24 cellular contexts compared by ENCODE assay signal in the genomic region with DNA sequence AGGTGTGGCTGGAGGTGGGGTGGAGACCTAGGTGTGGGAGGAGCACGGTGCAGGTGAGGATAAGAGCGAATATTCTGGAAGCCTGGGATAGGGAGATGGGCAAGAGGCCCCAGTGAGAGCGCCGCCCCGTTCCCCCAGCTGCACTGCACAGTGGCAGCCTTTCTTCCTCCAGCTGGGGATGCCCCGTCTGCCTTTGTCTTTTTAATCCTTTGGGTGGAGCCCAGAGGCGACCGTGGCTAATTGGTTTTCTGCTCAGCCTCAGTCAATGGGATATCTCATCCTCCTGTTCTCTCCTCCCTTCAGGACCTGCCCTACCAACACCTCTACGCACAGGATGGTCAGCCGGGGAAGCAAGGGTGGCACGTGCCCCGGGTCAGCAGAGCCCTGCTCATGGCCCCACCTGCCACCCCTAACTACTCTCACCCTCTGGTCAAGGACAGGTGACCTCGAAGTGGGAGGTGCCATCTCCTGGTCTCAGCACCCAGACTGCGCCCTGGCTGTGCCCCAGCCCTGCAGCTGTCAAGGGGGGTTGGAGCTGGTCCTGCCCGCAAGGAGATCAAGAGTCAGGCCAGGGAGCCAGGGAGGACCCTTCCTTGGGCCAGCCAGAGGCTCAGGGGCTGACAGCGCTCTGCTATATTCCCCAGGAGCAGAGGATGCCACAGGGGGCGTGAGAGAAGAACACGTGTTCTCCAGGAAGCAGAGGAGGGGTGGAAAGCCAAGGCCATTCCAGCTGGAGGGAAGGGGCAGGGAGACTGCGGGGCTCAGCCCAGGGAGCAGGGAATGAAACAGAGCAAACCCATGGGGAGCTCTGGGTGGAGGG.
DNase-seq lines count a peak whose midpoint lies in the region; ATAC-seq, FAIRE-seq and TF ChIP-seq lines count a peak whose summit lies in the region.
"Had no signal": no experiment of that assay in that cellular context is flagged by ENCODE, and none has a peak within 500 bp of the region (broad histone marks: within the 10 kb centered on the region; RNA-seq: fewer than 3 reads in every experiment).

No MANE protein-coding gene starts in this region.

- peak overlapping the region; percentile 88 for H2BK15ac ChIP-seq in H1 (ENCODE audit: low read length)

- peak overlapping the region; percentile 5; the same call in 1 of the 2 replicates for H2AK5ac ChIP-seq in H1 (ENCODE audit: low read depth, low read length)

- ATAC-seq in left cardiac atrium (no peak), GM21447 (IDR thresholded peaks at IDR 0.05; ENCODE audit: unreplicated experiment) (no peak)
- no peak for ATAC-seq in activated T-cell treated with anti-CD3 and anti-CD28 coated beads, Interleukin-2, amount 50 U/mL, for 4 hours
- ATAC-seq: lower lobe of right lung; mucosa of descending colon; natural killer cell treated with Interleukin-12 subunit alpha and Interleukin-12 subunit beta and Interleukin-15 and Interleukin-18, amount 100 ng/mL, for 72 hours; pancreas; upper lobe of right lung had no signal

- no peaks in the 10 kb centered on the region; a peak in 2 of 7 replicates for H3K27me3 ChIP-seq in H1 (replicated peaks in 1 of 4; ENCODE audit: control insufficient read depth in 3 of 4, extremely low read depth in 1 of 4, insufficient read depth in 3 of 4, low read length in 3 of 4)
- H3K27me3 ChIP-seq: pancreas, right atrium auricular region had no signal

- TF ChIP-seq CTCF in H1 (IDR thresholded peaks at IDR 0.05; ENCODE audit: control extremely low read depth in 1 of 3, insufficient read depth in 1 of 3, low read depth in 1 of 3, low read length in 3 of 3): peak in 2 of 3 experiments; percentile 0 to 3; a peak in 1 of 4 replicates

- CTCF ChIA-PET in H1 (lab: Charles Lee; ENCODE audit: partially characterized antibody): interaction anchor here (0.6 to 9.1 kb wide), 9 partner anchors 11 to 258 kb away, joined by 3 to 37 read pairs (median 3); no protein-coding TSS in a partner anchor

- no peaks in the 10 kb centered on the region for H3K36me3 Mint-ChIP-seq in activated T-cell treated with anti-CD3 and anti-CD28 coated beads, Interleukin-2, amount 50 U/mL, for 4 hours (ENCODE audit: insufficient read depth)
- H3K36me3 Mint-ChIP-seq: natural killer cell treated with Interleukin-12 subunit alpha and Interleukin-12 subunit beta and Interleukin-15 and Interleukin-18, amount 100 ng/mL, for 72 hours had no signal

- H3K4me3 Mint-ChIP-seq in activated T-cell treated with anti-CD3 and anti-CD28 coated beads, Interleukin-2, amount 50 U/mL, for 4 hours: no peak overlapping the region
- H3K4me3 Mint-ChIP-seq: activated CD4-positive, alpha-beta T cell treated with anti-CD3 and anti-CD28 coated beads, Interleukin-2, amount 10 ng/mL, durations not matched to agents 7 days and 5 days; natural killer cell treated with Interleukin-12 subunit alpha and Interleukin-12 subunit beta and Interleukin-15 and Interleukin-18, amount 100 ng/mL, for 72 hours had no signal

- FAIRE-seq in H1 (lab: Jason Lieb, UNC): no peak
- FAIRE-seq: pancreas had no signal

- H3K9me3 Mint-ChIP-seq in activated T-cell treated with anti-CD3 and anti-CD28 coated beads, Interleukin-2, amount 50 U/mL, for 4 hours: no peaks in the 10 kb centered on the region
- H3K9me3 Mint-ChIP-seq: activated CD4-positive, alpha-beta T cell treated with anti-CD3 and anti-CD28 coated beads, Interleukin-2, amount 10 ng/mL, durations not matched to agents 7 days and 5 days; natural killer cell treated with Interleukin-12 subunit alpha and Interleukin-12 subunit beta and Interleukin-15 and Interleukin-18, amount 100 ng/mL, for 72 hours had no signal

- intact Hi-C loops in left cardiac atrium (cut with DNase I): no loop called here
- intact Hi-C loops in cardiac septum (cut with DNase I): no loop called here

- no peak overlapping the region for H3K23ac ChIP-seq in H1 (ENCODE audit: insufficient read length)

- peak overlapping the region; percentile 96 for H3K18ac ChIP-seq in H1 (ENCODE audit: extremely low read depth, low read length)

- H3K9ac ChIP-seq in H1 (replicated peaks in 1 of 4; ENCODE audit: extremely low read depth in 1 of 4, low read depth in 3 of 4, low read length in 3 of 4): no peak overlapping the region

- no peak overlapping the region for H2AFZ ChIP-seq in H1 (ENCODE audit: low read length)

- POLR2A ChIA-PET in H1 (lab: Charles Lee; ENCODE audit: partially characterized antibody): interaction anchor here (0.6 to 1.7 kb wide), 2 partner anchors 17 to 27 kb away, joined by 3 to 4 read pairs; no protein-coding TSS in a partner anchor

- TF ChIP-seq EP300 in H1 (IDR thresholded peaks at IDR 0.05; ENCODE audit: borderline replicate concordance in 1 of 2, low read depth in 2 of 2, low read length in 2 of 2): no peak

- 58% methylated on average over 16 of the region's 19 CpGs; no CpG with 5 or more reads in 1 of the 2 experiments for WGBS in H1 (ENCODE audit: extremely low coverage in 1 of 2, insufficient coverage in 1 of 2, insufficient read length in 1 of 2, insufficient replicate concordance in 2 of 2, low coverage in 1 of 2, low lambda C conversion rate in 2 of 2, missing lambda C conversion rate in 1 of 2), 2 experiments

- no peak overlapping the region for H3K56ac ChIP-seq in H1 (replicated peaks; ENCODE audit: insufficient read length, low read depth, low read length)

- no peaks in the 10 kb centered on the region for H3K79me2 ChIP-seq in H1 (ENCODE audit: control insufficient read depth in 1 of 2, insufficient read depth in 2 of 2, low read length in 2 of 2)

- H4K91ac ChIP-seq in H1 (replicated peaks; ENCODE audit: insufficient read length, low read length): peak overlapping the region; percentile 14

- no peak overlapping the region for H3K14ac ChIP-seq in H1 (ENCODE audit: insufficient read length)

- H3K4me3 ChIP-seq in H1 (ENCODE audit: extremely low read depth in 1 of 4, insufficient read depth in 2 of 4, low read depth in 3 of 4, low read length in 4 of 4): no peak overlapping the region
- H3K4me3 ChIP-seq: lower lobe of right lung, mucosa of descending colon, pancreas, right atrium auricular region, upper lobe of right lung had no signal

- no peak overlapping the region for H2BK120ac ChIP-seq in H1 (replicated peaks; ENCODE audit: low read depth, low read length)

- peak overlapping the region; percentile 25 for H3K4ac ChIP-seq in H1 (replicated peaks; ENCODE audit: insufficient read length, low read depth, low read length)

- H3K4me1 ChIP-seq in H1 (replicated peaks in 1 of 4; ENCODE audit: control insufficient read depth in 3 of 4, insufficient read depth in 4 of 4, low read length in 3 of 4): peaks cover 0 to 33% (median 27%) of the 10 kb centered on the region in 4 experiments; a peak in 6 of 7 replicates
- H3K4me1 ChIP-seq: Caco-2 had no signal

- H3K9me3 ChIP-seq in H1 (ENCODE audit: insufficient read depth in 2 of 2, low read depth in 1 of 2, low read length in 1 of 2): no peaks in the 10 kb centered on the region
- H3K9me3 ChIP-seq: Caco-2, lower lobe of right lung, mucosa of descending colon, pancreas, right atrium auricular region, upper lobe of right lung had no signal

- H4K8ac ChIP-seq in H1 (ENCODE audit: extremely low read depth, insufficient read depth, low read length): no peak overlapping the region; the same call in 1 of the 2 replicates

- TF ChIP-seq POLR2A in H1 (IDR thresholded peaks at IDR 0.05; ENCODE audit: control extremely low read depth in 1 of 2, low read depth in 2 of 2, low read length in 2 of 2): no peak

- no peaks in the 10 kb centered on the region for H3K36me3 ChIP-seq in H1 (ENCODE audit: control insufficient read depth in 2 of 4, insufficient read depth in 4 of 4, low read length in 3 of 4)
- H3K36me3 ChIP-seq: lower lobe of right lung, pancreas, right atrium auricular region, upper lobe of right lung had no signal

- peak overlapping the region; percentile 86; the same call in 1 of the 2 replicates for H2BK20ac ChIP-seq in H1 (ENCODE audit: low read length)

- peak overlapping the region; percentile 94; the same call in 1 of the 2 replicates for H2BK12ac ChIP-seq in H1 (ENCODE audit: low read depth, low read length)

- H3K4me1 Mint-ChIP-seq in activated T-cell treated with anti-CD3 and anti-CD28 coated beads, Interleukin-2, amount 50 U/mL, for 4 hours (ENCODE audit: low read depth): no peaks in the 10 kb centered on the region
- H3K4me1 Mint-ChIP-seq: activated CD4-positive, alpha-beta T cell treated with anti-CD3 and anti-CD28 coated beads, Interleukin-2, amount 10 ng/mL, durations not matched to agents 7 days and 5 days had no signal

- H2BK5ac ChIP-seq in H1 (ENCODE audit: low read depth, low read length): peak overlapping the region; percentile 81; the same call in 1 of the 2 replicates

- H3K79me1 ChIP-seq in H1 (ENCODE audit: low read depth, low read length): no peaks in the 10 kb centered on the region

- no peak overlapping the region for H4K5ac ChIP-seq in H1 (ENCODE audit: insufficient read length, low read depth, low read length)

- H3K27ac ChIP-seq in H1 (ENCODE audit: low read depth, low read length): no peak overlapping the region
- H3K27ac ChIP-seq: lower lobe of right lung, right atrium auricular region, upper lobe of right lung had no signal

- DNase-seq in left cardiac atrium: peak; percentile 10
- DNase-seq in cardiac septum (ENCODE audit: low spot score): no peak
- peak; percentile 46 for DNase-seq in NCI-H69 (lab: John Stamatoyannopoulos, UW)
- DNase-seq in H1 (ENCODE audit: low read depth in 1 of 2, low spot score in 2 of 2): no peak
- DNase-seq in pons (ENCODE audit: low spot score): peak; percentile 6
- no peak for DNase-seq in HUDEP-2 (lab: John Stamatoyannopoulos, UW; ENCODE audit: unreplicated experiment in 76 of 76)
- DNase-seq in activated T-cell treated with anti-CD3 and anti-CD28 coated beads, Interleukin-2, amount 50 U/mL, for 4 hours: no peak
- DNase-seq: activated CD4-positive, alpha-beta T cell treated with anti-CD3 and anti-CD28 coated beads, Interleukin-2, amount 10 ng/mL, durations not matched to agents 7 days and 5 days; activated naive CD4-positive, alpha-beta T cell; activated T-cell treated with anti-CD3 and anti-CD28 coated beads, Interleukin-2, amount 50 U/mL, for 48 hours; Caco-2; DMS79 treated with DMSO at 0.1 percent for 48 hours; Karpas-422; NCI-H1436; NCI-H2081 treated with DMSO at 0.1 percent for 48 hours; NCI-H526; stimulated activated CD4-positive, alpha-beta T cell treated with anti-CD3 and anti-CD28 coated beads, Interleukin-2, amount 100 ng/mL, for 24 hours; upper lobe of right lung had no signal

- peak overlapping the region; percentile 13 to 33; a peak in 2 of 4 replicates for H3K4me2 ChIP-seq in H1 (ENCODE audit: insufficient read depth in 1 of 2, low read depth in 2 of 2, low read length in 2 of 2)

- H3K27me3 Mint-ChIP-seq in activated T-cell treated with anti-CD3 and anti-CD28 coated beads, Interleukin-2, amount 50 U/mL, for 4 hours (ENCODE audit: low read depth): peaks cover 21% of the 10 kb centered on the region
- H3K27me3 Mint-ChIP-seq: activated CD4-positive, alpha-beta T cell treated with anti-CD3 and anti-CD28 coated beads, Interleukin-2, amount 10 ng/mL, durations not matched to agents 7 days and 5 days had no signal

- no peak for TF ChIP-seq RAD21 in H1 (IDR thresholded peaks at IDR 0.05 in 1 of 2, conservative IDR thresholded peaks at IDR 0.05 in 1 of 2; ENCODE audit: low read depth in 2 of 2, low read length in 2 of 2)

- no peaks in the 10 kb centered on the region for H4K20me1 ChIP-seq in H1 (replicated peaks in 1 of 2; ENCODE audit: control insufficient read depth in 1 of 2, insufficient read depth in 2 of 2, low read length in 2 of 2)

- H3K23me2 ChIP-seq in H1 (ENCODE audit: low read depth, low read length): no peaks in the 10 kb centered on the region

Comparison
In these comparisons a context has a peak if more than half of its experiments do, and no peak if none do; other contexts are left out.
1. DNase-seq: peak in left cardiac atrium (single experiment), NCI-H69 (single experiment) and pons (single experiment); none in cardiac septum (single experiment), H1 (0 of 2), HUDEP-2 (0 of 76) and activated T-cell treated with anti-CD3 and anti-CD28 coated beads, Interleukin-2, amount 50 U/mL, for 4 hours (single experiment).